1 cellular context compared by ENCODE assay signal in the genomic region with DNA sequence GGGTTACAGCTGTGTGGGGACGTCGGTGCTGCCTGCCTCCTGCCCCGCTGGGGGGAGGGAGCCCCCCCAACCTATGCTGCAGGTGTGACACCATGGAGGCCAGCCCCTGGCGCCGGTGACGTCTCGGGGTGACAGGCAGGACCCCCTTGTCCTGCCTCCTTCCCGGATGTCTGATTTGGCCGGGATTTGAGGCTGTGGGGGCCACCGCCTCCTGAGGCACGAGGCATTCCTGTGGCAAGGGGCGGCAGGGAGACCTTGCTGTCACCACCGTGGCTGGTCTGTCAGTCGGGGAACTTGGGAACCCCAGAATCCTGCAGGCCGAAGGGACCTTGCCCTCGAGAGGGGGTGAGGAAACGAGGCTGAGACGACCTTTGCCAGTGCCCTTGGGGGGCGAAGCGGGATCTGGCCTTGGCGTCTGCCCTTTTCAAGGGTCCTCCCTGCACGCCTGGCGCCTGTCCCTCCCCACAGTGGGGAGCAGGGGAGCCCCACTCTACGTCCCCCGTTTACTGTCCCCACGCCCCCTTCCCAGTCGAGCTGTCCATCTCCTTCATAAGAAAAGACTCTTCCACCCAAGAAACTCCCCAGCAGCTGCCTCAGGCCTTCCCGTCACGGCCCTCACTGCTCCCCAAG.
TF ChIP-seq lines count a peak whose summit lies in the region.

No MANE protein-coding gene starts in this region.

TF ChIP-seq in HepG2, 621 proteins besides CTCF, POLR2A, EP300 and RAD21 (continued from another document):
- TF ChIP-seq, protein P1, sequence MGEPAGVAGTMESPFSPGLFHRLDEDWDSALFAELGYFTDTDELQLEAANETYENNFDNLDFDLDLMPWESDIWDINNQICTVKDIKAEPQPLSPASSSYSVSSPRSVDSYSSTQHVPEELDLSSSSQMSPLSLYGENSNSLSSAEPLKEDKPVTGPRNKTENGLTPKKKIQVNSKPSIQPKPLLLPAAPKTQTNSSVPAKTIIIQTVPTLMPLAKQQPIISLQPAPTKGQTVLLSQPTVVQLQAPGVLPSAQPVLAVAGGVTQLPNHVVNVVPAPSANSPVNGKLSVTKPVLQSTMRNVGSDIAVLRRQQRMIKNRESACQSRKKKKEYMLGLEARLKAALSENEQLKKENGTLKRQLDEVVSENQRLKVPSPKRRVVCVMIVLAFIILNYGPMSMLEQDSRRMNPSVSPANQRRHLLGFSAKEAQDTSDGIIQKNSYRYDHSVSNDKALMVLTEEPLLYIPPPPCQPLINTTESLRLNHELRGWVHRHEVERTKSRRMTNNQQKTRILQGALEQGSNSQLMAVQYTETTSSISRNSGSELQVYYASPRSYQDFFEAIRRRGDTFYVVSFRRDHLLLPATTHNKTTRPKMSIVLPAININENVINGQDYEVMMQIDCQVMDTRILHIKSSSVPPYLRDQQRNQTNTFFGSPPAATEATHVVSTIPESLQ (CRISPR knock-in tag; conservative IDR thresholded peaks at IDR 0.05), result no peak
- TF ChIP-seq KDM6A (CRISPR knock-in tag; IDR thresholded peaks at IDR 0.05; ENCODE audit: low read depth) (no peak), MTA3 (CRISPR knock-in tag; IDR thresholded peaks at IDR 0.05) (no peak), ATF1 (CRISPR knock-in tag; IDR thresholded peaks at IDR 0.05) (no peak), ZNF766 (CRISPR knock-in tag; IDR thresholded peaks at IDR 0.05; ENCODE audit: borderline replicate concordance) (no peak), POLR2G (IDR thresholded peaks at IDR 0.05; ENCODE audit: low read depth, low read length) (no peak), ZNF296 (CRISPR knock-in tag; conservative IDR thresholded peaks at IDR 0.05) (no peak), NRL (CRISPR knock-in tag; IDR thresholded peaks at IDR 0.05; ENCODE audit: borderline replicate concordance) (no peak), HOXA9 (CRISPR knock-in tag; IDR thresholded peaks at IDR 0.05; ENCODE audit: borderline replicate concordance) (no peak), SMAD1 (CRISPR knock-in tag; IDR thresholded peaks at IDR 0.05; ENCODE audit: borderline replicate concordance, low read depth) (no peak), ETV5 (CRISPR knock-in tag; IDR thresholded peaks at IDR 0.05; ENCODE audit: borderline replicate concordance) (no peak), MAFF (IDR thresholded peaks at IDR 0.05; ENCODE audit: low read depth, low read length) (no peak), HIVEP1 (CRISPR knock-in tag; IDR thresholded peaks at IDR 0.05) (no peak), SAP130 (CRISPR knock-in tag; IDR thresholded peaks at IDR 0.05; ENCODE audit: low read depth) (no peak)
